Comparison of ENCODE assay signal across 38 cellular contexts in the genomic region with DNA sequence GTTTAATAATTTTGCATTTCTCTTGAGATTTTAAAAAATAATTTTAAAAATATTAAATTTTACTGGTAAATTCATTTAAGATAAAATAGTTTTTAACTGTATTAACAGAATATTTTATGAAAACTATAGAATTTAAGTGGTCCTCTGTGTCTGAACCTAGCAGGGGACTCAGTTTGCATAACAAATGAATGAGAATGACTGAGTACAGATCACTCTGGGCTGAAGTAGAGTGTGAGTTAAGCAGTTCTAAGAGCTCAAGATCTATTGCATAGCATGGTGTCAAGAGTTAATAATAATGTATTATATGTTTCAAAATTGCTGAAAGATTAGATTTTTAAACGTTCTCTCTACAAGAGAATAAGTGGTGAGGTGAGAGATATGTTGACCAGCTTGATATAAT.
"Had no signal": no experiment of that assay in that cellular context is flagged by ENCODE, and none has a peak within 500 bp of the region (broad histone marks: within the 10 kb centered on the region; RNA-seq: fewer than 3 reads in every experiment).

No MANE protein-coding gene starts in this region.

- H3K4me3 ChIP-seq: ascending aorta, cardiac muscle cell had no signal

- H3K27me3 ChIP-seq: ascending aorta, cardiac muscle cell had no signal

- H3K36me3 Mint-ChIP-seq: activated CD8-positive, alpha-beta memory T cell treated with anti-CD3 and anti-CD28 coated beads, Interleukin-2, amount 10 ng/mL, durations not matched to agents 7 days and 5 days; activated naive CD4-positive, alpha-beta T cell treated with anti-CD3 and anti-CD28 coated beads, Interleukin-2, amount 10 ng/mL, durations not matched to agents 7 days and 5 days; activated naive CD4-positive, alpha-beta T cell treated with anti-CD3 and anti-CD28 coated beads, Interleukin-2, amount 50 U/mL, for 24 hours; activated naive CD8-positive, alpha-beta T cell; activated naive CD8-positive, alpha-beta T cell treated with anti-CD3 and anti-CD28 coated beads, Interleukin-2, amount 10 ng/mL, durations not matched to agents 7 days and 5 days; brain had no signal

- H3K9me3 Mint-ChIP-seq: activated CD4-positive, alpha-beta memory T cell treated with anti-CD3 and anti-CD28 coated beads, Interleukin-2, amount 10 ng/mL, durations not matched to agents 7 days and 5 days; activated CD4-positive, alpha-beta T cell treated with anti-CD3 and anti-CD28 coated beads, Interleukin-2, amount 10 ng/mL, durations not matched to agents 7 days and 5 days; activated naive CD4-positive, alpha-beta T cell treated with anti-CD3 and anti-CD28 coated beads, Interleukin-2, amount 10 ng/mL, durations not matched to agents 7 days and 5 days; activated naive CD4-positive, alpha-beta T cell treated with anti-CD3 and anti-CD28 coated beads, Interleukin-2, amount 50 U/mL, for 24 hours; activated naive CD8-positive, alpha-beta T cell treated with anti-CD3 and anti-CD28 coated beads, Interleukin-2, amount 10 ng/mL, durations not matched to agents 7 days and 5 days; activated T-cell treated with anti-CD3 and anti-CD28 coated beads, Interleukin-2, amount 50 U/mL, for 24 hours; activated T-helper 2 cell treated with anti-CD3 and anti-CD28 coated beads, Interferon-gamma antibody, Interleukin-2, Interleukin-4, amounts not matched to agents 10 μg/mL and 5 μg/mL and 100 μg/mL, durations not matched to agents 14 hours and 24 hours and 36 hours; central memory CD8-positive, alpha-beta T cell; T-helper 1 cell treated with Interleukin-12 subunit alpha and Interleukin-12 subunit beta and Interleukin-4 antibody, amounts not matched to agents 30 μg/mL and 1 μg/mL, for 36 hours; T-helper 2 cell treated with Interferon-gamma antibody and Interleukin-4, amounts not matched to agents 5 μg/mL and 100 μg/mL, for 36 hours had no signal

- FAIRE-seq: bronchial epithelial cell, TTC549 had no signal

- H3K4me1 ChIP-seq: ascending aorta had no signal

- H3K9me3 ChIP-seq: ascending aorta had no signal

- ATAC-seq: activated CD4-positive, alpha-beta T cell treated with anti-CD3 and anti-CD28 coated beads for 36 hours; activated CD4-positive, CD25-positive, alpha-beta regulatory T cell treated with anti-CD3 and anti-CD28 coated beads, Interleukin-2, amount 50 U/mL, for 24 hours; activated CD8-positive, alpha-beta memory T cell treated with anti-CD3 and anti-CD28 coated beads, Interleukin-2, amount 10 ng/mL, durations not matched to agents 7 days and 5 days; activated CD8-positive, alpha-beta T cell treated with anti-CD3 and anti-CD28 coated beads, Interleukin-2, amount 10 ng/mL, durations not matched to agents 7 days and 5 days; activated naive CD8-positive, alpha-beta T cell treated with anti-CD3 and anti-CD28 coated beads, Interleukin-2, amount 50 U/mL, for 24 hours had no signal

- DNase-seq: activated CD4-positive, alpha-beta memory T cell treated with anti-CD3 and anti-CD28 coated beads, Interleukin-2, amount 10 ng/mL, durations not matched to agents 7 days and 5 days; activated CD4-positive, alpha-beta T cell treated with anti-CD3 and anti-CD28 coated beads for 1 hour; activated CD4-positive, alpha-beta T cell treated with anti-CD3 and anti-CD28 coated beads for 36 hours; activated CD4-positive, alpha-beta T cell treated with anti-CD3 and anti-CD28 coated beads for 48 hours; activated CD4-positive, alpha-beta T cell treated with anti-CD3 and anti-CD28 coated beads, Interleukin-2, amount 10 ng/mL, durations not matched to agents 7 days and 5 days; activated CD4-positive, alpha-beta T cell treated with anti-CD3 and anti-CD28 coated beads, Interleukin-2, amount 50 U/mL, for 48 hours; activated CD4-positive, CD25-positive, alpha-beta regulatory T cell; activated CD8-positive, alpha-beta memory T cell treated with anti-CD3 and anti-CD28 coated beads for 24 hours; activated CD8-positive, alpha-beta memory T cell treated with anti-CD3 and anti-CD28 coated beads, Interleukin-2, amount 10 ng/mL, durations not matched to agents 7 days and 5 days; activated CD8-positive, alpha-beta memory T cell treated with anti-CD3 and anti-CD28 coated beads, Interleukin-2, amount 50 U/mL, for 48 hours; activated CD8-positive, alpha-beta T cell treated with anti-CD3 and anti-CD28 coated beads, Interleukin-2, amount 10 ng/mL, durations not matched to agents 7 days and 5 days; activated effector memory CD4-positive, alpha-beta T cell treated with Interleukin-2 at 50 U/mL for 16 hours; activated gamma-delta T cell; activated naive CD4-positive, alpha-beta T cell treated with anti-CD3 and anti-CD28 coated beads, Interleukin-2, amount 10 ng/mL, durations not matched to agents 7 days and 5 days; activated naive CD4-positive, alpha-beta T cell treated with Interleukin-2 at 50 U/mL for 16 hours; activated naive CD8-positive, alpha-beta T cell treated with anti-CD3 and anti-CD28 coated beads, Interleukin-2, amount 10 ng/mL, durations not matched to agents 7 days and 5 days; activated naive CD8-positive, alpha-beta T cell treated with anti-CD3 and anti-CD28 coated beads, Interleukin-2, amount 50 U/mL, for 24 hours; activated T-cell treated with anti-CD3 and anti-CD28 coated beads, Interleukin-2, amount 50 U/mL, for 24 hours; activated T-cell treated with anti-CD3 and anti-CD28 coated beads, Interleukin-2, amount 50 U/mL, for 48 hours; amygdala; anterior cingulate cortex; caudate nucleus; cerebellar nuclear complex; T-helper 2 cell; T-helper 9 cell had no signal

- H3K27me3 Mint-ChIP-seq: activated CD4-positive, alpha-beta memory T cell treated with anti-CD3 and anti-CD28 coated beads, Interleukin-2, amount 10 ng/mL, durations not matched to agents 7 days and 5 days; activated CD4-positive, alpha-beta T cell treated with anti-CD3 and anti-CD28 coated beads, Interleukin-2, amount 10 ng/mL, durations not matched to agents 7 days and 5 days; activated naive CD4-positive, alpha-beta T cell treated with anti-CD3 and anti-CD28 coated beads, Interleukin-2, amount 10 ng/mL, durations not matched to agents 7 days and 5 days; activated naive CD4-positive, alpha-beta T cell treated with anti-CD3 and anti-CD28 coated beads, Interleukin-2, amount 50 U/mL, for 24 hours; activated naive CD8-positive, alpha-beta T cell; activated naive CD8-positive, alpha-beta T cell treated with anti-CD3 and anti-CD28 coated beads, Interleukin-2, amount 10 ng/mL, durations not matched to agents 7 days and 5 days; activated naive CD8-positive, alpha-beta T cell treated with anti-CD3 and anti-CD28 coated beads, Interleukin-2, amount 50 U/mL, for 24 hours; activated T-cell treated with anti-CD3 and anti-CD28 coated beads, Interleukin-2, amount 50 U/mL, for 24 hours; brain; central memory CD8-positive, alpha-beta T cell had no signal

- H3K4me1 Mint-ChIP-seq: activated CD4-positive, alpha-beta memory T cell treated with anti-CD3 and anti-CD28 coated beads, Interleukin-2, amount 10 ng/mL, durations not matched to agents 7 days and 5 days; activated CD4-positive, alpha-beta T cell treated with anti-CD3 and anti-CD28 coated beads for 36 hours; activated CD4-positive, alpha-beta T cell treated with anti-CD3 and anti-CD28 coated beads, Interleukin-2, amount 10 ng/mL, durations not matched to agents 7 days and 5 days; activated CD8-positive, alpha-beta memory T cell treated with anti-CD3 and anti-CD28 coated beads, Interleukin-2, amount 10 ng/mL, durations not matched to agents 7 days and 5 days; activated naive CD4-positive, alpha-beta T cell treated with anti-CD3 and anti-CD28 coated beads, Interleukin-2, amount 10 ng/mL, durations not matched to agents 7 days and 5 days; activated naive CD4-positive, alpha-beta T cell treated with anti-CD3 and anti-CD28 coated beads, Interleukin-2, amount 50 U/mL, for 24 hours; activated naive CD8-positive, alpha-beta T cell treated with anti-CD3 and anti-CD28 coated beads, Interleukin-2, amount 10 ng/mL, durations not matched to agents 7 days and 5 days; activated naive CD8-positive, alpha-beta T cell treated with anti-CD3 and anti-CD28 coated beads, Interleukin-2, amount 50 U/mL, for 24 hours; central memory CD8-positive, alpha-beta T cell had no signal

- H3K27ac Mint-ChIP-seq: activated CD4-positive, alpha-beta memory T cell treated with anti-CD3 and anti-CD28 coated beads, Interleukin-2, amount 10 ng/mL, durations not matched to agents 7 days and 5 days; activated CD4-positive, alpha-beta T cell treated with anti-CD3 and anti-CD28 coated beads for 36 hours; activated CD4-positive, alpha-beta T cell treated with anti-CD3 and anti-CD28 coated beads, Interleukin-2, amount 10 ng/mL, durations not matched to agents 7 days and 5 days; activated CD8-positive, alpha-beta memory T cell treated with anti-CD3 and anti-CD28 coated beads, Interleukin-2, amount 10 ng/mL, durations not matched to agents 7 days and 5 days; activated CD8-positive, alpha-beta T cell treated with anti-CD3 and anti-CD28 coated beads, Interleukin-2, amount 10 ng/mL, durations not matched to agents 7 days and 5 days; activated naive CD4-positive, alpha-beta T cell treated with anti-CD3 and anti-CD28 coated beads, Interleukin-2, amount 10 ng/mL, durations not matched to agents 7 days and 5 days; activated naive CD4-positive, alpha-beta T cell treated with anti-CD3 and anti-CD28 coated beads, Interleukin-2, amount 50 U/mL, for 24 hours; activated naive CD8-positive, alpha-beta T cell; activated naive CD8-positive, alpha-beta T cell treated with anti-CD3 and anti-CD28 coated beads, Interleukin-2, amount 10 ng/mL, durations not matched to agents 7 days and 5 days; activated naive CD8-positive, alpha-beta T cell treated with anti-CD3 and anti-CD28 coated beads, Interleukin-2, amount 50 U/mL, for 24 hours; activated T-cell treated with anti-CD3 and anti-CD28 coated beads, Interleukin-2, amount 50 U/mL, for 24 hours; activated T-helper 2 cell treated with anti-CD3 and anti-CD28 coated beads, Interferon-gamma antibody, Interleukin-2, Interleukin-4, amounts not matched to agents 10 μg/mL and 5 μg/mL and 100 μg/mL, durations not matched to agents 14 hours and 24 hours and 36 hours; brain; T-helper 1 cell treated with Interleukin-12 subunit alpha and Interleukin-12 subunit beta and Interleukin-4 antibody, amounts not matched to agents 30 μg/mL and 1 μg/mL, for 36 hours; T-helper 2 cell treated with Interferon-gamma antibody and Interleukin-4, amounts not matched to agents 5 μg/mL and 100 μg/mL, for 36 hours had no signal

- H3K36me3 ChIP-seq: ascending aorta, cardiac muscle cell had no signal

- H3K4me3 Mint-ChIP-seq: activated CD4-positive, alpha-beta memory T cell treated with anti-CD3 and anti-CD28 coated beads, Interleukin-2, amount 10 ng/mL, durations not matched to agents 7 days and 5 days; activated CD4-positive, alpha-beta T cell treated with anti-CD3 and anti-CD28 coated beads for 36 hours; activated CD4-positive, alpha-beta T cell treated with anti-CD3 and anti-CD28 coated beads, Interleukin-2, amount 10 ng/mL, durations not matched to agents 7 days and 5 days; activated CD8-positive, alpha-beta memory T cell treated with anti-CD3 and anti-CD28 coated beads, Interleukin-2, amount 10 ng/mL, durations not matched to agents 7 days and 5 days; activated CD8-positive, alpha-beta T cell treated with anti-CD3 and anti-CD28 coated beads, Interleukin-2, amount 10 ng/mL, durations not matched to agents 7 days and 5 days; activated naive CD4-positive, alpha-beta T cell treated with anti-CD3 and anti-CD28 coated beads, Interleukin-2, amount 10 ng/mL, durations not matched to agents 7 days and 5 days; activated naive CD4-positive, alpha-beta T cell treated with anti-CD3 and anti-CD28 coated beads, Interleukin-2, amount 50 U/mL, for 24 hours; activated naive CD8-positive, alpha-beta T cell; activated naive CD8-positive, alpha-beta T cell treated with anti-CD3 and anti-CD28 coated beads, Interleukin-2, amount 10 ng/mL, durations not matched to agents 7 days and 5 days; activated naive CD8-positive, alpha-beta T cell treated with anti-CD3 and anti-CD28 coated beads, Interleukin-2, amount 50 U/mL, for 24 hours; activated T-cell treated with anti-CD3 and anti-CD28 coated beads, Interleukin-2, amount 50 U/mL, for 24 hours; brain; central memory CD8-positive, alpha-beta T cell; T-helper 1 cell treated with Interleukin-12 subunit alpha and Interleukin-12 subunit beta and Interleukin-4 antibody, amounts not matched to agents 30 μg/mL and 1 μg/mL, for 36 hours; T-helper 2 cell treated with Interferon-gamma antibody and Interleukin-4, amounts not matched to agents 5 μg/mL and 100 μg/mL, for 36 hours had no signal

- H3K27ac ChIP-seq: ascending aorta, cardiac muscle cell, VCaP had no signal
